ENCODE assay signal across 1 cellular context in the genomic region with DNA sequence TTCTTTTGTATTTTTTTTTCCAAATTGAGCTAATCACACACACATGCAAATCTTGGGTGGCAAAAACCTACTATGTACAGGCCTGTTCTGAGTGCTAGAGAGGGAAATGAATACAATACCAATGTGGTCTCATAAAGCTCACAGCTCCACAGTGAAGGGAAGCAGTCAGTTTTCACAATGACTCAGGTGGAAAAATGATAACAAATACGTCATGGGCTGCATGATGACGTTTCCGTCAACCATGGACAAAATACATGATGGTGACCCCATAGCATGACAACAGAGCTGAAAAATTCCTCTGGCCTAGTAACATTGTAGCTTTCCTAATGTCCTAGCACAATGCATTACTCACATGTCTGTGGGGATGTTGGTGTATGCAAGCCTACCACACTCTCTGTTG.
TF ChIP-seq lines count a peak whose summit lies in the region.

No MANE protein-coding gene starts in this region.

TF ChIP-seq in GM12878, 131 proteins besides CTCF, POLR2A, EP300 and RAD21 (continued from another document and continues in another):
- TF ChIP-seq USF2 (IDR thresholded peaks at IDR 0.05; ENCODE audit: borderline replicate concordance, low read depth, low read length) (no peak), CREB1 (IDR thresholded peaks at IDR 0.05; ENCODE audit: low read depth) (peak; percentile 97), PAX5 (IDR thresholded peaks at IDR 0.05; ENCODE audit: borderline replicate concordance, low read depth, low read length) (no peak), E2F4 (IDR thresholded peaks at IDR 0.05; ENCODE audit: low read depth, low read length) (no peak), BHLHE40 (IDR thresholded peaks at IDR 0.05; ENCODE audit: borderline replicate concordance in 1 of 2, low read depth in 2 of 2, low read length in 1 of 2) (0 out of 4 replicates have a peak, but pooled peaks of 1 of the 2 experiments have one; percentile 9), NBN (IDR thresholded peaks at IDR 0.05) (no peak), HDAC2 (IDR thresholded peaks at IDR 0.05) (no peak), ZNF24 (IDR thresholded peaks at IDR 0.05) (no peak), EZH2 (IDR thresholded peaks at IDR 0.05; ENCODE audit: borderline replicate concordance, control insufficient read depth, low read depth, low read length) (no peak), ZNF217 (IDR thresholded peaks at IDR 0.05) (no peak), STAT3 (IDR thresholded peaks at IDR 0.05; ENCODE audit: low read depth, low read length) (no peak), NR2C1 (IDR thresholded peaks at IDR 0.05) (no peak), MEF2A (IDR thresholded peaks at IDR 0.05; ENCODE audit: insufficient read depth, low read depth, low read length) (0 out of 2 replicates have a peak, but pooled peaks have one; percentile 7), ETV6 (conservative IDR thresholded peaks at IDR 0.05 in 1 of 2, IDR thresholded peaks at IDR 0.05 in 1 of 2; ENCODE audit: borderline replicate concordance in 1 of 2, low read depth in 1 of 2) (peak in 1 of 2 experiments; percentile 66; a peak in 2 of 4 replicates), FOXM1 (IDR thresholded peaks at IDR 0.05; ENCODE audit: low read depth, low read length) (peak; percentile 68; the same call in 1 of the 2 replicates), ZBTB4 (CRISPR knock-in tag; IDR thresholded peaks at IDR 0.05) (no peak), IRF5 (IDR thresholded peaks at IDR 0.05; ENCODE audit: borderline replicate concordance) (no peak), SMARCA5 (IDR thresholded peaks at IDR 0.05) (no peak), ZNF274 (IDR thresholded peaks at IDR 0.05; ENCODE audit: insufficient read depth, insufficient read length) (no peak), CBX3 (IDR thresholded peaks at IDR 0.05; ENCODE audit: borderline replicate concordance, low read depth) (no peak), GABPA (IDR thresholded peaks at IDR 0.05; ENCODE audit: low read depth) (0 out of 2 replicates have a peak, but pooled peaks have one; percentile 54), YY1 (IDR thresholded peaks at IDR 0.05; ENCODE audit: low read depth, low read length) (no peak), HCFC1 (IDR thresholded peaks at IDR 0.05; ENCODE audit: low read length) (no peak), TARDBP (IDR thresholded peaks at IDR 0.05; ENCODE audit: borderline replicate concordance) (no peak), WRNIP1 (IDR thresholded peaks at IDR 0.05; ENCODE audit: borderline replicate concordance, low read depth, low read length) (0 out of 2 replicates have a peak, but pooled peaks have one; percentile 74), ZSCAN29 (IDR thresholded peaks at IDR 0.05) (no peak), SPI1 (IDR thresholded peaks at IDR 0.05; ENCODE audit: borderline replicate concordance, insufficient read depth, low read depth, low read length) (peak; percentile 34; the same call in 1 of the 2 replicates), GATAD2B (conservative IDR thresholded peaks at IDR 0.05; ENCODE audit: low read depth) (no peak), ATF7 (IDR thresholded peaks at IDR 0.05; ENCODE audit: low read depth) (peak; percentile 83), ZNF207 (IDR thresholded peaks at IDR 0.05; ENCODE audit: borderline replicate concordance) (no peak), MTA2 (IDR thresholded peaks at IDR 0.05; ENCODE audit: low read depth) (peak; percentile 55; the same call in 1 of the 2 replicates)
- TF ChIP-seq, protein P1, sequence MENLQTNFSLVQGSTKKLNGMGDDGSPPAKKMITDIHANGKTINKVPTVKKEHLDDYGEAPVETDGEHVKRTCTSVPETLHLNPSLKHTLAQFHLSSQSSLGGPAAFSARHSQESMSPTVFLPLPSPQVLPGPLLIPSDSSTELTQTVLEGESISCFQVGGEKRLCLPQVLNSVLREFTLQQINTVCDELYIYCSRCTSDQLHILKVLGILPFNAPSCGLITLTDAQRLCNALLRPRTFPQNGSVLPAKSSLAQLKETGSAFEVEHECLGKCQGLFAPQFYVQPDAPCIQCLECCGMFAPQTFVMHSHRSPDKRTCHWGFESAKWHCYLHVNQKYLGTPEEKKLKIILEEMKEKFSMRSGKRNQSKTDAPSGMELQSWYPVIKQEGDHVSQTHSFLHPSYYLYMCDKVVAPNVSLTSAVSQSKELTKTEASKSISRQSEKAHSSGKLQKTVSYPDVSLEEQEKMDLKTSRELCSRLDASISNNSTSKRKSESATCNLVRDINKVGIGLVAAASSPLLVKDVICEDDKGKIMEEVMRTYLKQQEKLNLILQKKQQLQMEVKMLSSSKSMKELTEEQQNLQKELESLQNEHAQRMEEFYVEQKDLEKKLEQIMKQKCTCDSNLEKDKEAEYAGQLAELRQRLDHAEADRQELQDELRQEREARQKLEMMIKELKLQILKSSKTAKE (IDR thresholded peaks at IDR 0.05; ENCODE audit: low read depth, poor library complexity, severe bottlenecking): no peak
- TF ChIP-seq, protein P2, sequence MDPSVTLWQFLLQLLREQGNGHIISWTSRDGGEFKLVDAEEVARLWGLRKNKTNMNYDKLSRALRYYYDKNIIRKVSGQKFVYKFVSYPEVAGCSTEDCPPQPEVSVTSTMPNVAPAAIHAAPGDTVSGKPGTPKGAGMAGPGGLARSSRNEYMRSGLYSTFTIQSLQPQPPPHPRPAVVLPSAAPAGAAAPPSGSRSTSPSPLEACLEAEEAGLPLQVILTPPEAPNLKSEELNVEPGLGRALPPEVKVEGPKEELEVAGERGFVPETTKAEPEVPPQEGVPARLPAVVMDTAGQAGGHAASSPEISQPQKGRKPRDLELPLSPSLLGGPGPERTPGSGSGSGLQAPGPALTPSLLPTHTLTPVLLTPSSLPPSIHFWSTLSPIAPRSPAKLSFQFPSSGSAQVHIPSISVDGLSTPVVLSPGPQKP (IDR thresholded peaks at IDR 0.05; ENCODE audit: low read depth, low read length): no peak
- TF ChIP-seq, protein P3, sequence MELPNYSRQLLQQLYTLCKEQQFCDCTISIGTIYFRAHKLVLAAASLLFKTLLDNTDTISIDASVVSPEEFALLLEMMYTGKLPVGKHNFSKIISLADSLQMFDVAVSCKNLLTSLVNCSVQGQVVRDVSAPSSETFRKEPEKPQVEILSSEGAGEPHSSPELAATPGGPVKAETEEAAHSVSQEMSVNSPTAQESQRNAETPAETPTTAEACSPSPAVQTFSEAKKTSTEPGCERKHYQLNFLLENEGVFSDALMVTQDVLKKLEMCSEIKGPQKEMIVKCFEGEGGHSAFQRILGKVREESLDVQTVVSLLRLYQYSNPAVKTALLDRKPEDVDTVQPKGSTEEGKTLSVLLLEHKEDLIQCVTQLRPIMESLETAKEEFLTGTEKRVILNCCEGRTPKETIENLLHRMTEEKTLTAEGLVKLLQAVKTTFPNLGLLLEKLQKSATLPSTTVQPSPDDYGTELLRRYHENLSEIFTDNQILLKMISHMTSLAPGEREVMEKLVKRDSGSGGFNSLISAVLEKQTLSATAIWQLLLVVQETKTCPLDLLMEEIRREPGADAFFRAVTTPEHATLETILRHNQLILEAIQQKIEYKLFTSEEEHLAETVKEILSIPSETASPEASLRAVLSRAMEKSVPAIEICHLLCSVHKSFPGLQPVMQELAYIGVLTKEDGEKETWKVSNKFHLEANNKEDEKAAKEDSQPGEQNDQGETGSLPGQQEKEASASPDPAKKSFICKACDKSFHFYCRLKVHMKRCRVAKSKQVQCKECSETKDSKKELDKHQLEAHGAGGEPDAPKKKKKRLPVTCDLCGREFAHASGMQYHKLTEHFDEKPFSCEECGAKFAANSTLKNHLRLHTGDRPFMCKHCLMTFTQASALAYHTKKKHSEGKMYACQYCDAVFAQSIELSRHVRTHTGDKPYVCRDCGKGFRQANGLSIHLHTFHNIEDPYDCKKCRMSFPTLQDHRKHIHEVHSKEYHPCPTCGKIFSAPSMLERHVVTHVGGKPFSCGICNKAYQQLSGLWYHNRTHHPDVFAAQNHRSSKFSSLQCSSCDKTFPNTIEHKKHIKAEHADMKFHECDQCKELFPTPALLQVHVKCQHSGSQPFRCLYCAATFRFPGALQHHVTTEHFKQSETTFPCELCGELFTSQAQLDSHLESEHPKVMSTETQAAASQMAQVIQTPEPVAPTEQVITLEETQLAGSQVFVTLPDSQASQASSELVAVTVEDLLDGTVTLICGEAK (IDR thresholded peaks at IDR 0.05; ENCODE audit: borderline replicate concordance): no peak
- TF ChIP-seq, protein P4, sequence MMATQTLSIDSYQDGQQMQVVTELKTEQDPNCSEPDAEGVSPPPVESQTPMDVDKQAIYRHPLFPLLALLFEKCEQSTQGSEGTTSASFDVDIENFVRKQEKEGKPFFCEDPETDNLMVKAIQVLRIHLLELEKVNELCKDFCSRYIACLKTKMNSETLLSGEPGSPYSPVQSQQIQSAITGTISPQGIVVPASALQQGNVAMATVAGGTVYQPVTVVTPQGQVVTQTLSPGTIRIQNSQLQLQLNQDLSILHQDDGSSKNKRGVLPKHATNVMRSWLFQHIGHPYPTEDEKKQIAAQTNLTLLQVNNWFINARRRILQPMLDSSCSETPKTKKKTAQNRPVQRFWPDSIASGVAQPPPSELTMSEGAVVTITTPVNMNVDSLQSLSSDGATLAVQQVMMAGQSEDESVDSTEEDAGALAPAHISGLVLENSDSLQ (IDR thresholded peaks at IDR 0.05): no peak
- TF ChIP-seq, protein P5, sequence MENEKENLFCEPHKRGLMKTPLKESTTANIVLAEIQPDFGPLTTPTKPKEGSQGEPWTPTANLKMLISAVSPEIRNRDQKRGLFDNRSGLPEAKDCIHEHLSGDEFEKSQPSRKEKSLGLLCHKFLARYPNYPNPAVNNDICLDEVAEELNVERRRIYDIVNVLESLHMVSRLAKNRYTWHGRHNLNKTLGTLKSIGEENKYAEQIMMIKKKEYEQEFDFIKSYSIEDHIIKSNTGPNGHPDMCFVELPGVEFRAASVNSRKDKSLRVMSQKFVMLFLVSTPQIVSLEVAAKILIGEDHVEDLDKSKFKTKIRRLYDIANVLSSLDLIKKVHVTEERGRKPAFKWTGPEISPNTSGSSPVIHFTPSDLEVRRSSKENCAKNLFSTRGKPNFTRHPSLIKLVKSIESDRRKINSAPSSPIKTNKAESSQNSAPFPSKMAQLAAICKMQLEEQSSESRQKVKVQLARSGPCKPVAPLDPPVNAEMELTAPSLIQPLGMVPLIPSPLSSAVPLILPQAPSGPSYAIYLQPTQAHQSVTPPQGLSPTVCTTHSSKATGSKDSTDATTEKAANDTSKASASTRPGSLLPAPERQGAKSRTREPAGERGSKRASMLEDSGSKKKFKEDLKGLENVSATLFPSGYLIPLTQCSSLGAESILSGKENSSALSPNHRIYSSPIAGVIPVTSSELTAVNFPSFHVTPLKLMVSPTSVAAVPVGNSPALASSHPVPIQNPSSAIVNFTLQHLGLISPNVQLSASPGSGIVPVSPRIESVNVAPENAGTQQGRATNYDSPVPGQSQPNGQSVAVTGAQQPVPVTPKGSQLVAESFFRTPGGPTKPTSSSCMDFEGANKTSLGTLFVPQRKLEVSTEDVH (IDR thresholded peaks at IDR 0.05; ENCODE audit: low read depth, partially characterized antibody): no peak
